ENCODE assay signal across 17 cellular contexts in genomic region chr20:32970973-32971300, GRCh38. TPM values are rescaled to one million over a fixed set of nuclear protein-coding genes. Genes with fewer than 3 reads are reported as not detected.
DNase-seq lines count a peak whose midpoint lies in the region; ATAC-seq, FAIRE-seq and TF ChIP-seq lines count a peak whose summit lies in the region.
"Had no signal": no experiment of that assay in that cellular context is flagged by ENCODE, and none has a peak within 500 bp of the region (broad histone marks: within the 10 kb centered on the region; RNA-seq: fewer than 3 reads in every experiment).

No MANE protein-coding gene starts in this region.

- H3K4me3 Mint-ChIP-seq in activated CD8-positive, alpha-beta memory T cell treated with anti-CD3 and anti-CD28 coated beads, Interleukin-2, amount 10 ng/mL, durations not matched to agents 7 days and 5 days = no peak overlapping the region
- H3K4me3 Mint-ChIP-seq in GM23338 = no peak overlapping the region

- H2AFZ ChIP-seq in GM23338 = peak overlapping the region; percentile 99

- H3K36me3 Mint-ChIP-seq in activated CD8-positive, alpha-beta memory T cell treated with anti-CD3 and anti-CD28 coated beads, Interleukin-2, amount 10 ng/mL, durations not matched to agents 7 days and 5 days = no peaks in the 10 kb centered on the region
- H3K36me3 Mint-ChIP-seq in GM23338 (ENCODE audit: low read depth) = no peaks in the 10 kb centered on the region

- no peak overlapping the region for H3K27ac Mint-ChIP-seq in activated CD8-positive, alpha-beta memory T cell treated with anti-CD3 and anti-CD28 coated beads, Interleukin-2, amount 10 ng/mL, durations not matched to agents 7 days and 5 days
- no peak overlapping the region for H3K27ac Mint-ChIP-seq in GM23338

- peaks cover 56% of the 10 kb centered on the region for H3K4me1 Mint-ChIP-seq in activated CD8-positive, alpha-beta memory T cell treated with anti-CD3 and anti-CD28 coated beads, Interleukin-2, amount 10 ng/mL, durations not matched to agents 7 days and 5 days
- peaks cover 6% of the 10 kb centered on the region for H3K4me1 Mint-ChIP-seq in GM23338

- H3K27me3 ChIP-seq in GM23338 (ENCODE audit: insufficient read depth) (no peaks in the 10 kb centered on the region), small intestine (ENCODE audit: control insufficient read depth in 2 of 2, insufficient read depth in 2 of 2, low read length in 2 of 2) (no peaks in the 10 kb centered on the region)

- DNase-seq in activated CD8-positive, alpha-beta memory T cell treated with anti-CD3 and anti-CD28 coated beads, Interleukin-2, amount 50 U/mL, for 48 hours = peak; percentile 70
- DNase-seq in activated CD8-positive, alpha-beta memory T cell treated with anti-CD3 and anti-CD28 coated beads, Interleukin-2, amount 10 ng/mL, durations not matched to agents 7 days and 5 days = no peak
- DNase-seq in GM23338 (ENCODE audit: low spot score) (no peak), coronary artery (ENCODE audit: low spot score) (peak; percentile 45), small intestine (no peak), iPS-NIHi7 (ENCODE audit: extremely low spot score) (no peak), GDM1 (lab: John Stamatoyannopoulos, UW) (no peak), NCI-H748 treated with DMSO at 0.1 percent for 48 hours (lab: John Stamatoyannopoulos, UW) (no peak)
- DNase-seq: activated gamma-delta T cell, DMS 273 treated with DMSO at 0.1 percent for 48 hours, NCI-H1092, NCI-H226 had no signal

- no peaks in the 10 kb centered on the region for H3K9me2 ChIP-seq in GM23338 (ENCODE audit: insufficient read depth)

- no peaks in the 10 kb centered on the region for H4K20me1 ChIP-seq in GM23338 (replicated peaks; ENCODE audit: insufficient read depth)

- WGBS in small intestine, 3 donors = 86 to 96% (median 89%) methylated on average over 2 of the region's 2 CpGs

- H3F3A ChIP-seq in GM23338 (replicated peaks; ENCODE audit: low read depth) = 0 out of 2 replicates have a peak, but pooled peaks cover 10% of the 10 kb centered on the region

- H3K4me3 ChIP-seq in GM23338 = no peak overlapping the region
- no peak overlapping the region for H3K4me3 ChIP-seq in coronary artery
- no peak overlapping the region for H3K4me3 ChIP-seq in small intestine (ENCODE audit: low read depth in 1 of 2, low read length in 2 of 2)
- H3K4me3 ChIP-seq: A549, gastroesophageal sphincter had no signal

- H3K27me3 Mint-ChIP-seq in activated CD8-positive, alpha-beta memory T cell treated with anti-CD3 and anti-CD28 coated beads, Interleukin-2, amount 10 ng/mL, durations not matched to agents 7 days and 5 days = no peaks in the 10 kb centered on the region
- H3K27me3 Mint-ChIP-seq in GM23338 (ENCODE audit: insufficient read depth, low read depth, poor library complexity) = peaks cover 10% of the 10 kb centered on the region

- no peak overlapping the region for H3K4me2 ChIP-seq in GM23338
- H3K4me2 ChIP-seq: A549 had no signal

- no peaks in the 10 kb centered on the region for H3K9me3 Mint-ChIP-seq in activated CD8-positive, alpha-beta memory T cell treated with anti-CD3 and anti-CD28 coated beads, Interleukin-2, amount 10 ng/mL, durations not matched to agents 7 days and 5 days (ENCODE audit: low read depth)
- no peaks in the 10 kb centered on the region for H3K9me3 Mint-ChIP-seq in GM23338

- TF ChIP-seq CTCF in GM23338 (conservative IDR thresholded peaks at IDR 0.05; ENCODE audit: low read depth in 2 of 2) (no peak), coronary artery (IDR thresholded peaks at IDR 0.05) (no peak)

- H3K36me3 ChIP-seq in GM23338 (ENCODE audit: insufficient read depth) (no peaks in the 10 kb centered on the region), small intestine (ENCODE audit: control insufficient read depth in 2 of 2, insufficient read depth in 2 of 2, low read length in 2 of 2) (no peaks in the 10 kb centered on the region)
- H3K36me3 ChIP-seq: gastroesophageal sphincter had no signal

- no peaks in the 10 kb centered on the region for H3K9me3 ChIP-seq in small intestine (ENCODE audit: control insufficient read depth, low read depth)
- H3K9me3 ChIP-seq: A549, gastroesophageal sphincter had no signal

- ATAC-seq in activated CD8-positive, alpha-beta memory T cell treated with anti-CD3 and anti-CD28 coated beads, Interleukin-2, amount 10 ng/mL, durations not matched to agents 7 days and 5 days = no peak
- ATAC-seq in GM23338 = no peak
- ATAC-seq: gastroesophageal sphincter had no signal

- H3K27ac ChIP-seq in GM23338 (ENCODE audit: low read depth) (no peak overlapping the region), coronary artery (no peak overlapping the region), small intestine (ENCODE audit: low read depth in 1 of 2, low read length in 1 of 2) (peak overlapping the region; percentile 42 to 74)
- H3K27ac ChIP-seq: gastroesophageal sphincter had no signal

- H3K4me1 ChIP-seq in GM23338 (ENCODE audit: insufficient read depth) (peaks cover 31% of the 10 kb centered on the region), small intestine (ENCODE audit: control insufficient read depth in 2 of 2, insufficient read depth in 1 of 2, low read depth in 1 of 2, low read length in 1 of 2) (no peaks in the 10 kb centered on the region)
- H3K4me1 ChIP-seq: gastroesophageal sphincter had no signal

- CTCF ChIA-PET in activated CD8-positive, alpha-beta memory T cell treated with anti-CD3 and anti-CD28 coated beads, Interleukin-2, amount 10 ng/mL, durations not matched to agents 7 days and 5 days (lab: Charles Lee) = interaction anchor here (1.5 kb wide), 1 partner anchor 8 kb away, joined by 4 read pairs; no protein-coding TSS in a partner anchor

- no peak for FAIRE-seq in small intestine (lab: Jason Lieb, UNC)
- FAIRE-seq: A549, endometrium, islet of Langerhans had no signal

- no peaks in the 10 kb centered on the region for H3K79me2 ChIP-seq in GM23338 (replicated peaks; ENCODE audit: insufficient read depth)

TF ChIP-seq in GM23338, 12 proteins besides CTCF, POLR2A, EP300 and RAD21 (continues in another document):
- TF ChIP-seq ZNF331 (CRISPR knock-in tag; IDR thresholded peaks at IDR 0.05; ENCODE audit: low read depth) (no peak), STAT1 (IDR thresholded peaks at IDR 0.05; ENCODE audit: unreplicated experiment) (no peak), CREB1 (CRISPR knock-in tag; IDR thresholded peaks at IDR 0.05; ENCODE audit: low read depth) (no peak), EZH2 (IDR thresholded peaks at IDR 0.05; ENCODE audit: low read depth, unreplicated experiment) (no peak), ZNF114 (CRISPR knock-in tag; IDR thresholded peaks at IDR 0.05) (no peak), JUNB (IDR thresholded peaks at IDR 0.05; ENCODE audit: unreplicated experiment) (no peak), NANOG (IDR thresholded peaks at IDR 0.05; ENCODE audit: borderline replicate concordance) (no peak), POLR2AphosphoS5 (IDR thresholded peaks at IDR 0.05; ENCODE audit: low read depth) (no peak), EZH2phosphoT487 (IDR thresholded peaks at IDR 0.05; ENCODE audit: unreplicated experiment) (no peak)
- TF ChIP-seq, protein P1, sequence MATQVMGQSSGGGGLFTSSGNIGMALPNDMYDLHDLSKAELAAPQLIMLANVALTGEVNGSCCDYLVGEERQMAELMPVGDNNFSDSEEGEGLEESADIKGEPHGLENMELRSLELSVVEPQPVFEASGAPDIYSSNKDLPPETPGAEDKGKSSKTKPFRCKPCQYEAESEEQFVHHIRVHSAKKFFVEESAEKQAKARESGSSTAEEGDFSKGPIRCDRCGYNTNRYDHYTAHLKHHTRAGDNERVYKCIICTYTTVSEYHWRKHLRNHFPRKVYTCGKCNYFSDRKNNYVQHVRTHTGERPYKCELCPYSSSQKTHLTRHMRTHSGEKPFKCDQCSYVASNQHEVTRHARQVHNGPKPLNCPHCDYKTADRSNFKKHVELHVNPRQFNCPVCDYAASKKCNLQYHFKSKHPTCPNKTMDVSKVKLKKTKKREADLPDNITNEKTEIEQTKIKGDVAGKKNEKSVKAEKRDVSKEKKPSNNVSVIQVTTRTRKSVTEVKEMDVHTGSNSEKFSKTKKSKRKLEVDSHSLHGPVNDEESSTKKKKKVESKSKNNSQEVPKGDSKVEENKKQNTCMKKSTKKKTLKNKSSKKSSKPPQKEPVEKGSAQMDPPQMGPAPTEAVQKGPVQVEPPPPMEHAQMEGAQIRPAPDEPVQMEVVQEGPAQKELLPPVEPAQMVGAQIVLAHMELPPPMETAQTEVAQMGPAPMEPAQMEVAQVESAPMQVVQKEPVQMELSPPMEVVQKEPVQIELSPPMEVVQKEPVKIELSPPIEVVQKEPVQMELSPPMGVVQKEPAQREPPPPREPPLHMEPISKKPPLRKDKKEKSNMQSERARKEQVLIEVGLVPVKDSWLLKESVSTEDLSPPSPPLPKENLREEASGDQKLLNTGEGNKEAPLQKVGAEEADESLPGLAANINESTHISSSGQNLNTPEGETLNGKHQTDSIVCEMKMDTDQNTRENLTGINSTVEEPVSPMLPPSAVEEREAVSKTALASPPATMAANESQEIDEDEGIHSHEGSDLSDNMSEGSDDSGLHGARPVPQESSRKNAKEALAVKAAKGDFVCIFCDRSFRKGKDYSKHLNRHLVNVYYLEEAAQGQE (IDR thresholded peaks at IDR 0.05; ENCODE audit: unreplicated experiment) = no peak
- TF ChIP-seq, protein P2, sequence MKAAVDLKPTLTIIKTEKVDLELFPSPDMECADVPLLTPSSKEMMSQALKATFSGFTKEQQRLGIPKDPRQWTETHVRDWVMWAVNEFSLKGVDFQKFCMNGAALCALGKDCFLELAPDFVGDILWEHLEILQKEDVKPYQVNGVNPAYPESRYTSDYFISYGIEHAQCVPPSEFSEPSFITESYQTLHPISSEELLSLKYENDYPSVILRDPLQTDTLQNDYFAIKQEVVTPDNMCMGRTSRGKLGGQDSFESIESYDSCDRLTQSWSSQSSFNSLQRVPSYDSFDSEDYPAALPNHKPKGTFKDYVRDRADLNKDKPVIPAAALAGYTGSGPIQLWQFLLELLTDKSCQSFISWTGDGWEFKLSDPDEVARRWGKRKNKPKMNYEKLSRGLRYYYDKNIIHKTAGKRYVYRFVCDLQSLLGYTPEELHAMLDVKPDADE (IDR thresholded peaks at IDR 0.05) = no peak

RNA-seq across cellular contexts. Expression of gene SUN5, which starts 33.3 kb away (rescaled TPM):
- total RNA-seq in activated CD8-positive, alpha-beta memory T cell treated with anti-CD3 and anti-CD28 coated beads, Interleukin-2, amount 10 ng/mL, durations not matched to agents 7 days and 5 days = not detected
- not detected in 2 replicates for total RNA-seq in GM23338 (2014; rRNA removed; shearing (Covaris generic))
- polyA plus RNA-seq in GM23338 (2016; fragmentation: Nextera tagmentation; extraction: Ambion mirVana) (not detected in 2 replicates), small intestine (not detected)
- total RNA-seq: gastroesophageal sphincter, myocyte had no signal
- polyA plus RNA-seq: A549 had no signal

RNA-seq across cellular contexts. Expression of gene BPIFB2, which starts 36.6 kb away (rescaled TPM):
- total RNA-seq in activated CD8-positive, alpha-beta memory T cell treated with anti-CD3 and anti-CD28 coated beads, Interleukin-2, amount 10 ng/mL, durations not matched to agents 7 days and 5 days = not detected
- not detected in 2 replicates for total RNA-seq in GM23338 (2014; rRNA removed; shearing (Covaris generic))
- polyA plus RNA-seq in GM23338 (2016; fragmentation: Nextera tagmentation; extraction: Ambion mirVana) (not detected in 2 replicates), small intestine (not detected)
- total RNA-seq: myocyte had no signal
- polyA plus RNA-seq: A549 had no signal

Comparison
In these comparisons a context has a peak if more than half of its experiments do, and no peak if none do; other contexts are left out.
1. DNase-seq: peak in activated CD8-positive, alpha-beta memory T cell treated with anti-CD3 and anti-CD28 coated beads, Interleukin-2, amount 50 U/mL, for 48 hours (single experiment) and coronary artery (single experiment); none in activated CD8-positive, alpha-beta memory T cell treated with anti-CD3 and anti-CD28 coated beads, Interleukin-2, amount 10 ng/mL, durations not matched to agents 7 days and 5 days (single experiment), GM23338 (single experiment), small intestine (single experiment), iPS-NIHi7 (single experiment), GDM1 (single experiment) and NCI-H748 treated with DMSO at 0.1 percent for 48 hours (single experiment).
2. H3K27ac ChIP-seq: peak in small intestine (2 of 2); none in GM23338 (single experiment) and coronary artery (0 of 2).